1 cellular context compared by ENCODE assay signal in genomic region chrX:154358829-154359228, GRCh38.
TF ChIP-seq lines count a peak whose summit lies in the region.

No MANE protein-coding gene starts in this region.

TF ChIP-seq in SK-N-SH, 30 proteins besides CTCF, POLR2A, EP300 and RAD21 (continued from another document):
- TF ChIP-seq PBX3 (IDR thresholded peaks at IDR 0.05) (no peak), TCF12 (IDR thresholded peaks at IDR 0.05) (no peak), JUND (IDR thresholded peaks at IDR 0.05) (no peak), SIN3A (IDR thresholded peaks at IDR 0.05; ENCODE audit: borderline replicate concordance, low read depth, low read length) (no peak), GABPA (IDR thresholded peaks at IDR 0.05; ENCODE audit: low read depth) (no peak), ELF1 (IDR thresholded peaks at IDR 0.05) (no peak), SMC3 (IDR thresholded peaks at IDR 0.05; ENCODE audit: low read depth, low read length) (no peak)
- TF ChIP-seq, protein P1, sequence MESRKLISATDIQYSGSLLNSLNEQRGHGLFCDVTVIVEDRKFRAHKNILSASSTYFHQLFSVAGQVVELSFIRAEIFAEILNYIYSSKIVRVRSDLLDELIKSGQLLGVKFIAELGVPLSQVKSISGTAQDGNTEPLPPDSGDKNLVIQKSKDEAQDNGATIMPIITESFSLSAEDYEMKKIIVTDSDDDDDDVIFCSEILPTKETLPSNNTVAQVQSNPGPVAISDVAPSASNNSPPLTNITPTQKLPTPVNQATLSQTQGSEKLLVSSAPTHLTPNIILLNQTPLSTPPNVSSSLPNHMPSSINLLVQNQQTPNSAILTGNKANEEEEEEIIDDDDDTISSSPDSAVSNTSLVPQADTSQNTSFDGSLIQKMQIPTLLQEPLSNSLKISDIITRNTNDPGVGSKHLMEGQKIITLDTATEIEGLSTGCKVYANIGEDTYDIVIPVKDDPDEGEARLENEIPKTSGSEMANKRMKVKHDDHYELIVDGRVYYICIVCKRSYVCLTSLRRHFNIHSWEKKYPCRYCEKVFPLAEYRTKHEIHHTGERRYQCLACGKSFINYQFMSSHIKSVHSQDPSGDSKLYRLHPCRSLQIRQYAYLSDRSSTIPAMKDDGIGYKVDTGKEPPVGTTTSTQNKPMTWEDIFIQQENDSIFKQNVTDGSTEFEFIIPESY (IDR thresholded peaks at IDR 0.05; ENCODE audit: borderline replicate concordance, low read depth), result no peak
TF ChIP-seq in SK-N-SH: peak in this region for 0.
